1 cellular context compared by ENCODE assay signal in genomic region chr3:46578973-46579755, GRCh38.
A peak's percentile ranks its signal among the peaks of the same experiment; 100 is the strongest.
TF ChIP-seq lines count a peak whose summit lies in the region.

No MANE protein-coding gene starts in this region.

TF ChIP-seq in WTC11, 78 proteins besides CTCF, POLR2A, EP300 and RAD21 (continued from another document):
- TF ChIP-seq NFATC4 (CRISPR knock-in tag; IDR thresholded peaks at IDR 0.05): no peak
- TF ChIP-seq HMGA2 (CRISPR knock-in tag; IDR thresholded peaks at IDR 0.05): no peak
- TF ChIP-seq ERG (CRISPR knock-in tag; IDR thresholded peaks at IDR 0.05): no peak
- no peak for TF ChIP-seq JUN (CRISPR knock-in tag; IDR thresholded peaks at IDR 0.05)
- no peak for TF ChIP-seq NR1H2 (CRISPR knock-in tag; IDR thresholded peaks at IDR 0.05)
- no peak for TF ChIP-seq MYBL2 (CRISPR knock-in tag; IDR thresholded peaks at IDR 0.05)
- no peak for TF ChIP-seq GRHL2 (CRISPR knock-in tag; IDR thresholded peaks at IDR 0.05; ENCODE audit: insufficient replicate concordance, severe bottlenecking)
- peak; percentile 93 for TF ChIP-seq ZMAT4 (CRISPR knock-in tag; IDR thresholded peaks at IDR 0.05)
- TF ChIP-seq NR2C2 (CRISPR knock-in tag; IDR thresholded peaks at IDR 0.05): no peak
- peak; percentile 74; the same call in 1 of the 2 replicates for TF ChIP-seq AFF4 (CRISPR knock-in tag; IDR thresholded peaks at IDR 0.05; ENCODE audit: borderline replicate concordance)
- TF ChIP-seq ATF3 (CRISPR knock-in tag; conservative IDR thresholded peaks at IDR 0.05): no peak
- no peak for TF ChIP-seq USF2 (CRISPR knock-in tag; IDR thresholded peaks at IDR 0.05)
- TF ChIP-seq E2F4 (CRISPR knock-in tag; IDR thresholded peaks at IDR 0.05; ENCODE audit: borderline replicate concordance, low read depth): no peak
- 0 out of 2 replicates have a peak, but pooled peaks have one; percentile 22 for TF ChIP-seq FOXP1 (CRISPR knock-in tag; IDR thresholded peaks at IDR 0.05; ENCODE audit: borderline replicate concordance)
- 0 out of 2 replicates have a peak, but pooled peaks have one; percentile 10 for TF ChIP-seq ZNF281 (CRISPR knock-in tag; IDR thresholded peaks at IDR 0.05)
- TF ChIP-seq ZNF232 (CRISPR knock-in tag; IDR thresholded peaks at IDR 0.05): no peak
- TF ChIP-seq STAT6 (CRISPR knock-in tag; conservative IDR thresholded peaks at IDR 0.05; ENCODE audit: low read depth): no peak
- 0 out of 2 replicates have a peak, but pooled peaks have one; percentile 35 for TF ChIP-seq TP53 (CRISPR knock-in tag; IDR thresholded peaks at IDR 0.05)
- TF ChIP-seq E2F5 (CRISPR knock-in tag; IDR thresholded peaks at IDR 0.05): no peak
